ENCODE assay signal across 8 cellular contexts in genomic region chr19:17419154-17419490, GRCh38. TPM values are rescaled to one million over a fixed set of nuclear protein-coding genes. Genes with fewer than 3 reads are reported as not detected.
DNase-seq lines count a peak whose midpoint lies in the region; ATAC-seq and TF ChIP-seq lines count a peak whose summit lies in the region.

No MANE protein-coding gene starts in this region.

- peak overlapping the region; percentile 68 to 86 (median 74) for H3K4me3 ChIP-seq in BLaER1 treated with 17β-estradiol and CSF1 and Interleukin-3, amounts not matched to agents 10 nM and 100 nM
- H3K4me3 ChIP-seq in colonic mucosa: peak overlapping the region; percentile 67

- H3K27me3 ChIP-seq in BLaER1 treated with 17β-estradiol and CSF1 and Interleukin-3, amounts not matched to agents 10 nM and 100 nM: no peaks in the 10 kb centered on the region
- H3K27me3 ChIP-seq in colonic mucosa: no peaks in the 10 kb centered on the region

- ATAC-seq in natural killer cell: no peak
- ATAC-seq in HG03095 (IDR thresholded peaks at IDR 0.05; ENCODE audit: unreplicated experiment): no peak
- no peak for ATAC-seq in HG02623 (IDR thresholded peaks at IDR 0.05; ENCODE audit: unreplicated experiment)

- TF ChIP-seq CTCF in colonic mucosa (IDR thresholded peaks at IDR 0.05) (no peak), natural killer cell (IDR thresholded peaks at IDR 0.05) (no peak)

- H3K9ac ChIP-seq in BLaER1 treated with 17β-estradiol and CSF1 and Interleukin-3, amounts not matched to agents 10 nM and 100 nM: peak overlapping the region; percentile 75 to 87 (median 83)
- peak overlapping the region in 1 of 2 donors; percentile 53 for H3K9ac ChIP-seq in colonic mucosa (ENCODE audit: low read depth in 2 of 2, low read length in 2 of 2)

- peaks cover 17 to 43% (median 27%) of the 10 kb centered on the region in 10 experiments for H3K4me1 ChIP-seq in BLaER1 treated with 17β-estradiol and CSF1 and Interleukin-3, amounts not matched to agents 10 nM and 100 nM
- H3K4me1 ChIP-seq in colonic mucosa: peaks cover 4% of the 10 kb centered on the region

- peak overlapping the region; percentile 49 to 89 (median 84); a peak in 21 of 22 replicates for H3K27ac ChIP-seq in BLaER1 treated with 17β-estradiol and CSF1 and Interleukin-3, amounts not matched to agents 10 nM and 100 nM
- peak overlapping the region; percentile 77 for H3K27ac ChIP-seq in colonic mucosa

- no peaks in the 10 kb centered on the region for H4K20me1 ChIP-seq in BLaER1 treated with 17β-estradiol and CSF1 and Interleukin-3, amounts not matched to agents 10 nM and 100 nM

- peaks cover 14 to 49% (median 31%) of the 10 kb centered on the region in 11 experiments; a peak in 21 of 22 replicates for H3K36me3 ChIP-seq in BLaER1 treated with 17β-estradiol and CSF1 and Interleukin-3, amounts not matched to agents 10 nM and 100 nM
- H3K36me3 ChIP-seq in colonic mucosa: no peaks in the 10 kb centered on the region

- H3K4me1 Mint-ChIP-seq in natural killer cell: peaks cover 8 to 17% of the 10 kb centered on the region in 2 donors

- intact Hi-C loops in colonic mucosa (cut with DNase I): no loop called here
- intact Hi-C loops in natural killer cell (cut with micrococcal nuclease): no loop called here

- no peaks in the 10 kb centered on the region for H3K36me3 Mint-ChIP-seq in natural killer cell

- DNase-seq in M059J (ENCODE audit: low read depth): peak; percentile 37
- DNase-seq in colonic mucosa: no peak
- no peak for DNase-seq in natural killer cell
- no peak for DNase-seq in activated effector memory CD4-positive, alpha-beta T cell treated with Interleukin-2 at 50 U/mL for 16 hours
- DNase-seq in NCI-H1105 (lab: John Stamatoyannopoulos, UW): no peak

- H3K4me3 Mint-ChIP-seq in natural killer cell: peak overlapping the region; percentile 97

- H3K27ac Mint-ChIP-seq in natural killer cell: peak overlapping the region; percentile 91 to 95

- no peaks in the 10 kb centered on the region for H3K9me3 ChIP-seq in BLaER1 treated with 17β-estradiol and CSF1 and Interleukin-3, amounts not matched to agents 10 nM and 100 nM (replicated peaks in 1 of 11)
- no peaks in the 10 kb centered on the region for H3K9me3 ChIP-seq in colonic mucosa

- H3K9me3 Mint-ChIP-seq in natural killer cell: no peaks in the 10 kb centered on the region

- peak overlapping the region; percentile 86 to 94 (median 89) for H3K4me2 ChIP-seq in BLaER1 treated with 17β-estradiol and CSF1 and Interleukin-3, amounts not matched to agents 10 nM and 100 nM

- H3K27me3 Mint-ChIP-seq in natural killer cell (ENCODE audit: low read depth in 2 of 2): no peaks in the 10 kb centered on the region

RNA-seq across cellular contexts. Expression of gene MVB12A, which starts 0.7 kb away (rescaled TPM):
- total RNA-seq in M059J (2014; rRNA removed; shearing (Covaris generic)): 144 and 151 TPM in 2 replicates
- total RNA-seq in colonic mucosa (10 to 100 TPM; 53.1 to 70.1 TPM), natural killer cell (10 to 100 TPM; 28.4 to 30.1 (median 29.4) TPM)

RNA-seq across cellular contexts. Expression of gene BST2, which starts 13.7 kb away (rescaled TPM):
- total RNA-seq in M059J (2014; rRNA removed; shearing (Covaris generic)): 490 and 600 TPM in 2 replicates
- total RNA-seq in colonic mucosa (10 to 100 TPM; 12.8 to 15.6 TPM), natural killer cell (100 to 1,000 TPM in 2 of 3 donors, 10 to 100 TPM in 1; 84.8 to 106 (median 100) TPM)

RNA-seq across cellular contexts. Expression of gene CCDC194, which starts 25.1 kb away (rescaled TPM):
- 0.47 TPM in 1 of 2 replicates, not detected in the other for total RNA-seq in M059J (2014; rRNA removed; shearing (Covaris generic))
- total RNA-seq in colonic mucosa: not detected
- total RNA-seq in natural killer cell: 1 to 10 TPM in 2 of 3 donors, not detected in 1; 2.7 TPM

RNA-seq across cellular contexts. Expression of gene TMEM221, which starts 29.3 kb away (rescaled TPM):
- total RNA-seq in M059J (2014; rRNA removed; shearing (Covaris generic)): 0.25 TPM in 1 of 2 replicates, not detected in the other
- total RNA-seq in colonic mucosa (not detected), natural killer cell (not detected)

RNA-seq across cellular contexts. Expression of gene NXNL1, which starts 41.6 kb away (rescaled TPM):
- total RNA-seq in M059J (2014; rRNA removed; shearing (Covaris generic)): not detected in 2 replicates
- total RNA-seq in colonic mucosa: not detected
- total RNA-seq in natural killer cell: not detected

Comparison
In these comparisons a context has a peak if more than half of its experiments do, and no peak if none do; other contexts are left out.
1. RNA of gene BST2, which starts 13.7 kb away (total RNA-seq): 490 to 600 TPM in M059J and 84.8 to 106 TPM in natural killer cell; 12.8 to 15.6 TPM in colonic mucosa; every median in the first group is over 4 times any median in the second.